ENCODE assay signal across 1 cellular context in the genomic region with DNA sequence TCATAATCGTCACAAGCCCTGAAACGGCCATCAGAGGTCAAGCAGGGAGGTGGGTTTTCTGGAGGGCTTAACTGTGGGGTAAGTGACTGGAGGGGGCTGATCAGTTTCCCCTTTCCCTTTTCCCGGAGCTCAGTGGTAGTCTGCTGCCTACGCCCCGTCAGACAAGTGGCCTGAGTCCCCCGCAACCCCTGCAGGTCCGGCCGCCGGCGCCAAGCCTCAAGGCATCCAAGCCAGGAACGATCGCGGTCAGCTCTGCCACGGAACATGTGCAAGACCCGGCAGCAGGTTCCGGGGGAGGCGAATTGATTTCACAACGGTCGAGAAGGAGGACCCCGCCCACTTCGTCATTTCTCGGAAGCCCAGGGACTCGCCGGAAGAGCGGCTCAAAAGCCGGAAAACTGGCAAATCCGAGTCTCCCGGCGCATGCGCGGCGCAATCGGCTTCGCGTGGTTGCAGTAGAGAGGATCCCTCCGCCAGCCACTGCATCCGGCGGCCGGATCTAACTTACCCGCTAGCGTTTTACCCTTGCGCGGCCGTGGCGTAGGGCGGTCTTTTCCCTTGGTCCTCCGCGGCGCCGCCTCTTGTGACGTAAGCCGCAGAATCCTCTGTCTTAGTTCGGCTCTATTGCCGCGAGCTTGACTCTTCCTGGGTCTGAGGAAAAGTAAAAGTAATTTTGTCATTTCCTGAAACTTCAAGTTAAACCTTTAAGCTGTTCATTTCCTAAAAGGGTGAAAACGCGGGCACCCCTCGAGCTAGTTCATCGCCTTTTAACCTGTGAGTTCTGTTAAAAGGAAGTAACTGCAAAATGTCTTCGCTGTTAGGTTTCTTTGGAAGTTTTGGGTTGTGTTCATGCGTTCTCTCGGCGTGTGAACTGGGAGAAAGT.
TF ChIP-seq lines count a peak whose summit lies in the region.

No MANE protein-coding gene starts in this region.

TF ChIP-seq in IMR-90, 13 proteins besides CTCF, POLR2A, EP300 and RAD21 (continued from another document):
- TF ChIP-seq, protein P1, sequence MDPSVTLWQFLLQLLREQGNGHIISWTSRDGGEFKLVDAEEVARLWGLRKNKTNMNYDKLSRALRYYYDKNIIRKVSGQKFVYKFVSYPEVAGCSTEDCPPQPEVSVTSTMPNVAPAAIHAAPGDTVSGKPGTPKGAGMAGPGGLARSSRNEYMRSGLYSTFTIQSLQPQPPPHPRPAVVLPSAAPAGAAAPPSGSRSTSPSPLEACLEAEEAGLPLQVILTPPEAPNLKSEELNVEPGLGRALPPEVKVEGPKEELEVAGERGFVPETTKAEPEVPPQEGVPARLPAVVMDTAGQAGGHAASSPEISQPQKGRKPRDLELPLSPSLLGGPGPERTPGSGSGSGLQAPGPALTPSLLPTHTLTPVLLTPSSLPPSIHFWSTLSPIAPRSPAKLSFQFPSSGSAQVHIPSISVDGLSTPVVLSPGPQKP (IDR thresholded peaks at IDR 0.05; ENCODE audit: borderline replicate concordance, low read depth, low read length), result no peak; the same call in 1 of the 2 replicates
- TF ChIP-seq MAFK (IDR thresholded peaks at IDR 0.05; ENCODE audit: low read depth, low read length) (no peak), CHD1 (IDR thresholded peaks at IDR 0.05; ENCODE audit: low read depth, low read length) (no peak; the same call in none of the 2 replicates), BHLHE40 (IDR thresholded peaks at IDR 0.05; ENCODE audit: low read depth, low read length) (peak; percentile 61), FOS (IDR thresholded peaks at IDR 0.05; ENCODE audit: low read depth, low read length) (no peak; the same call in 1 of the 2 replicates), CEBPB (IDR thresholded peaks at IDR 0.05; ENCODE audit: low read depth, low read length) (peak; percentile 99)
- TF ChIP-seq, protein P2, sequence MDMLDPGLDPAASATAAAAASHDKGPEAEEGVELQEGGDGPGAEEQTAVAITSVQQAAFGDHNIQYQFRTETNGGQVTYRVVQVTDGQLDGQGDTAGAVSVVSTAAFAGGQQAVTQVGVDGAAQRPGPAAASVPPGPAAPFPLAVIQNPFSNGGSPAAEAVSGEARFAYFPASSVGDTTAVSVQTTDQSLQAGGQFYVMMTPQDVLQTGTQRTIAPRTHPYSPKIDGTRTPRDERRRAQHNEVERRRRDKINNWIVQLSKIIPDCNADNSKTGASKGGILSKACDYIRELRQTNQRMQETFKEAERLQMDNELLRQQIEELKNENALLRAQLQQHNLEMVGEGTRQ (IDR thresholded peaks at IDR 0.05; ENCODE audit: low read depth, low read length), result peak; percentile 6; the same call in 1 of the 2 replicates
